In the genomic region with DNA sequence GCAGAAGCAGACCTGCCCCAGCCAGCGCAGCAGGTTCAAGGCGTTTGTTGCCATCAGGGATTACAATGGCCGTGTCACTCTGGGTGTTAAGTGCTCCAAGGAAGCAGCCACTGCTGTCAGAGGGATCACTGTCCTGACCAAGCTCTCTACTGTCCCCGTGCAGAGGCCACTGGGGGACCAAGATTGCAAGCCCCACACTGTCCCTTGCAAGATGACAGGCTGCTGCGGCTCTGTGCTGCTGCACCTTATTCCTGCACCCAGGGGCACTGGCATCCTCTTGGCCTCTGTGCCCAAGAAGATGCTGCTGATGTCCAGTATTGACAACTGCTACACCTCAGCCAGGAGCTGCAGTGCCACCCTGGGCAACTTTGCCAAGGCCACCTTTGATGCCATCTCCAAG, we compare ENCODE assay signal across 9 cellular contexts. TPM values are rescaled to one million over a fixed set of nuclear protein-coding genes. Genes with fewer than 3 reads are reported as not detected.
"Had no signal": no experiment of that assay in that cellular context is flagged by ENCODE, and none has a peak within 500 bp of the region (broad histone marks: within the 10 kb centered on the region; RNA-seq: fewer than 3 reads in every experiment).

No MANE protein-coding gene starts in this region.

- H3K4me3 Mint-ChIP-seq: HFFc6 had no signal

- H3K9ac ChIP-seq: GM23248 had no signal

- H3K27ac ChIP-seq: GM23248 had no signal

- H3K4me3 ChIP-seq: GM23248, HAP-1, K562 had no signal

- H2AFZ ChIP-seq: GM23248 had no signal

- ATAC-seq: HCT116, K562 had no signal

- DNase-seq: GM23248, GOT3, H7, HFFc6, IMR-90 had no signal

- H3K27ac Mint-ChIP-seq: HFFc6 had no signal

- H3K4me1 ChIP-seq: HAP-1 had no signal

- H3K9me3 Mint-ChIP-seq: HFFc6 had no signal

- H3K9me3 ChIP-seq: HAP-1 had no signal

RNA-seq across cellular contexts. Expression of gene DRC3, which starts 38.6 kb away (rescaled TPM):
- total RNA-seq: H4 had no signal
